ENCODE assay signal across 8 cellular contexts in genomic region chr20:21102691-21103311, GRCh38. TPM values are rescaled to one million over a fixed set of nuclear protein-coding genes. Genes with fewer than 3 reads are reported as not detected.
A peak's percentile ranks its signal among the peaks of the same experiment; 100 is the strongest.
DNase-seq lines count a peak whose midpoint lies in the region; ATAC-seq, FAIRE-seq and TF ChIP-seq lines count a peak whose summit lies in the region.

No MANE protein-coding gene starts in this region.

- DNase-seq in AG08395 (ENCODE audit: low spot score) (peak; percentile 36), GM19239 (ENCODE audit: insufficient read length, low spot score) (no peak), T-helper 22 cell (ENCODE audit: low read depth) (peak; percentile 18), fibroblast of villous mesenchyme (ENCODE audit: low read depth) (peak; percentile 11), nucleus accumbens (lab: John Stamatoyannopoulos, UW) (peak in 40 of 56 donors; percentile 22 to 68 (median 50)), NCI-H1092 (lab: John Stamatoyannopoulos, UW) (no peak)

- FAIRE-seq in GM19239 (lab: Jason Lieb, UNC) = peak; percentile 63

- H3K4me3 ChIP-seq in fibroblast of villous mesenchyme (ENCODE audit: low read depth, low read length) = no peak overlapping the region

- TF ChIP-seq CTCF in fibroblast of villous mesenchyme (IDR thresholded peaks at IDR 0.05; ENCODE audit: insufficient read depth, low read depth, low read length) = no peak

- ATAC-seq in GM21447 (IDR thresholded peaks at IDR 0.05; ENCODE audit: unreplicated experiment) (no peak), HG03135 (IDR thresholded peaks at IDR 0.05; ENCODE audit: unreplicated experiment) (no peak)

RNA-seq across cellular contexts. Expression of gene LINC00237, which starts 3.4 kb away (rescaled TPM):
- total RNA-seq in fibroblast of villous mesenchyme = not detected in 2 replicates

RNA-seq across cellular contexts. Expression of gene KIZ, which starts 23.1 kb away (rescaled TPM):
- total RNA-seq in fibroblast of villous mesenchyme = 15.5 TPM in 2 replicates

Comparison
In these comparisons a context has a peak if more than half of its experiments do, and no peak if none do; other contexts are left out.
1. DNase-seq: peak in AG08395 (single experiment), T-helper 22 cell (single experiment), fibroblast of villous mesenchyme (single experiment) and nucleus accumbens (40 of 56); none in GM19239 (single experiment) and NCI-H1092 (single experiment).